1 cellular context compared by ENCODE assay signal in the genomic region with DNA sequence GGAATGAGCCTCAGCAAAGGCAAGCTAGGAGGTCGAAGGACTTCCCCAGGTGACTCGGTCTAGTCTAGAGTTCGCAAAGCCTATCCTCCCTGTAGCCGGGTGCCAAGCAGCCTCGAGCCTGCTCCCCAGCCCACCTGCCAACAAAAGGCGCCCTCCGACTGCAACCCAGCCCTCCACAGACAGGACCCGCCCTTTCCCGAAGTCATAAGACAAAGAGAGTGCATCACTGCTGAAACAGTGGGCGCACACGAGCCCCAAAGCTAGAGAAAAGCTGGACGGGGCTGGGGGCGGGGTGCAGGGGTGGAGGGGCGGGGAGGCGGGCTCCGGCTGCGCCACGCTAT.
TF ChIP-seq lines count a peak whose summit lies in the region.

No MANE protein-coding gene starts in this region.

TF ChIP-seq in GM23338, 12 proteins besides CTCF, POLR2A, EP300 and RAD21 (continued from another document):
- TF ChIP-seq, protein P1, sequence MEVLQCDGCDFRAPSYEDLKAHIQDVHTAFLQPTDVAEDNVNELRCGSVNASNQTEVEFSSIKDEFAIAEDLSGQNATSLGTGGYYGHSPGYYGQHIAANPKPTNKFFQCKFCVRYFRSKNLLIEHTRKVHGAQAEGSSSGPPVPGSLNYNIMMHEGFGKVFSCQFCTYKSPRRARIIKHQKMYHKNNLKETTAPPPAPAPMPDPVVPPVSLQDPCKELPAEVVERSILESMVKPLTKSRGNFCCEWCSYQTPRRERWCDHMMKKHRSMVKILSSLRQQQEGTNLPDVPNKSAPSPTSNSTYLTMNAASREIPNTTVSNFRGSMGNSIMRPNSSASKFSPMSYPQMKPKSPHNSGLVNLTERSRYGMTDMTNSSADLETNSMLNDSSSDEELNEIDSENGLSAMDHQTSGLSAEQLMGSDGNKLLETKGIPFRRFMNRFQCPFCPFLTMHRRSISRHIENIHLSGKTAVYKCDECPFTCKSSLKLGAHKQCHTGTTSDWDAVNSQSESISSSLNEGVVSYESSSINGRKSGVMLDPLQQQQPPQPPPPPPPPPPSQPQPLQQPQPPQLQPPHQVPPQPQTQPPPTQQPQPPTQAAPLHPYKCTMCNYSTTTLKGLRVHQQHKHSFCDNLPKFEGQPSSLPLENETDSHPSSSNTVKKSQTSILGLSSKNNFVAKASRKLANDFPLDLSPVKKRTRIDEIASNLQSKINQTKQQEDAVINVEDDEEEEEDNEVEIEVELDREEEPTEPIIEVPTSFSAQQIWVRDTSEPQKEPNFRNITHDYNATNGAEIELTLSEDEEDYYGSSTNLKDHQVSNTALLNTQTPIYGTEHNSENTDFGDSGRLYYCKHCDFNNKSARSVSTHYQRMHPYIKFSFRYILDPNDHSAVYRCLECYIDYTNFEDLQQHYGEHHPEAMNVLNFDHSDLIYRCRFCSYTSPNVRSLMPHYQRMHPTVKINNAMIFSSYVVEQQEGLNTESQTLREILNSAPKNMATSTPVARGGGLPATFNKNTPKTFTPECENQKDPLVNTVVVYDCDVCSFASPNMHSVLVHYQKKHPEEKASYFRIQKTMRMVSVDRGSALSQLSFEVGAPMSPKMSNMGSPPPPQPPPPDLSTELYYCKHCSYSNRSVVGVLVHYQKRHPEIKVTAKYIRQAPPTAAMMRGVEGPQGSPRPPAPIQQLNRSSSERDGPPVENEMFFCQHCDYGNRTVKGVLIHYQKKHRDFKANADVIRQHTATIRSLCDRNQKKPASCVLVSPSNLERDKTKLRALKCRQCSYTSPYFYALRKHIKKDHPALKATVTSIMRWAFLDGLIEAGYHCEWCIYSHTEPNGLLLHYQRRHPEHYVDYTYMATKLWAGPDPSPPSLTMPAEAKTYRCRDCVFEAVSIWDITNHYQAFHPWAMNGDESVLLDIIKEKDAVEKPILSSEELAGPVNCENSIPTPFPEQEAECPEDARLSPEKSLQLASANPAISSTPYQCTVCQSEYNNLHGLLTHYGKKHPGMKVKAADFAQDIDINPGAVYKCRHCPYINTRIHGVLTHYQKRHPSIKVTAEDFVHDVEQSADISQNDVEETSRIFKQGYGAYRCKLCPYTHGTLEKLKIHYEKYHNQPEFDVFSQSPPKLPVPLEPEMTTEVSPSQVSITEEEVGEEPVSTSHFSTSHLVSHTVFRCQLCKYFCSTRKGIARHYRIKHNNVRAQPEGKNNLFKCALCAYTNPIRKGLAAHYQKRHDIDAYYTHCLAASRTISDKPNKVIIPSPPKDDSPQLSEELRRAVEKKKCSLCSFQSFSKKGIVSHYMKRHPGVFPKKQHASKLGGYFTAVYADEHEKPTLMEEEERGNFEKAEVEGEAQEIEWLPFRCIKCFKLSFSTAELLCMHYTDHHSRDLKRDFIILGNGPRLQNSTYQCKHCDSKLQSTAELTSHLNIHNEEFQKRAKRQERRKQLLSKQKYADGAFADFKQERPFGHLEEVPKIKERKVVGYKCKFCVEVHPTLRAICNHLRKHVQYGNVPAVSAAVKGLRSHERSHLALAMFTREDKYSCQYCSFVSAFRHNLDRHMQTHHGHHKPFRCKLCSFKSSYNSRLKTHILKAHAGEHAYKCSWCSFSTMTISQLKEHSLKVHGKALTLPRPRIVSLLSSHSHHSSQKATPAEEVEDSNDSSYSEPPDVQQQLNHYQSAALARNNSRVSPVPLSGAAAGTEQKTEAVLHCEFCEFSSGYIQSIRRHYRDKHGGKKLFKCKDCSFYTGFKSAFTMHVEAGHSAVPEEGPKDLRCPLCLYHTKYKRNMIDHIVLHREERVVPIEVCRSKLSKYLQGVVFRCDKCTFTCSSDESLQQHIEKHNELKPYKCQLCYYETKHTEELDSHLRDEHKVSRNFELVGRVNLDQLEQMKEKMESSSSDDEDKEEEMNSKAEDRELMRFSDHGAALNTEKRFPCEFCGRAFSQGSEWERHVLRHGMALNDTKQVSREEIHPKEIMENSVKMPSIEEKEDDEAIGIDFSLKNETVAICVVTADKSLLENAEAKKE (CRISPR knock-in tag; IDR thresholded peaks at IDR 0.05), result no peak
- TF ChIP-seq ZNF114 (CRISPR knock-in tag; IDR thresholded peaks at IDR 0.05), result no peak
- TF ChIP-seq ZNF331 (CRISPR knock-in tag; IDR thresholded peaks at IDR 0.05; ENCODE audit: low read depth), result no peak
- no peak for TF ChIP-seq STAT1 (IDR thresholded peaks at IDR 0.05; ENCODE audit: unreplicated experiment)
- no peak for TF ChIP-seq CREB1 (CRISPR knock-in tag; IDR thresholded peaks at IDR 0.05; ENCODE audit: low read depth)
- TF ChIP-seq NANOG (IDR thresholded peaks at IDR 0.05; ENCODE audit: borderline replicate concordance), result no peak
- TF ChIP-seq JUNB (IDR thresholded peaks at IDR 0.05; ENCODE audit: unreplicated experiment), result no peak
